7 cellular contexts compared by ENCODE assay signal in genomic region chr3:58116161-58116955, GRCh38.
A peak's percentile ranks its signal among the peaks of the same experiment; 100 is the strongest.
DNase-seq lines count a peak whose midpoint lies in the region; ATAC-seq and TF ChIP-seq lines count a peak whose summit lies in the region.

No MANE protein-coding gene starts in this region.

- peak; percentile 81 for DNase-seq in Jurkat, Clone E6-1 (ENCODE audit: low read depth, low spot score)
- DNase-seq in activated effector memory CD4-positive, alpha-beta T cell treated with Interleukin-2 at 50 U/mL for 16 hours, result peak; percentile 38
- peak; percentile 91 for DNase-seq in spleen
- no peak for DNase-seq in substantia nigra (lab: John Stamatoyannopoulos, UW)
- no peak for DNase-seq in NCI-H2196 treated with DMSO at 0.1 percent for 48 hours (lab: John Stamatoyannopoulos, UW; ENCODE audit: unreplicated experiment)
- no peak for DNase-seq in HT-29 (ENCODE audit: low spot score)

- peaks cover 38 to 69% (median 61%) of the 10 kb centered on the region in 6 donors for H3K4me1 ChIP-seq in spleen

- ATAC-seq in GM21423 (IDR thresholded peaks at IDR 0.05; ENCODE audit: unreplicated experiment), result peak; percentile 67

- no peak for TF ChIP-seq POLR2A in spleen (IDR thresholded peaks at IDR 0.05)

- H3K4me3 ChIP-seq in Jurkat, Clone E6-1 (ENCODE audit: low read length), result no peak overlapping the region
- no peak overlapping the region for H3K4me3 ChIP-seq in spleen

- no peak for TF ChIP-seq CTCF in spleen (IDR thresholded peaks at IDR 0.05 in 8 of 11, conservative IDR thresholded peaks at IDR 0.05 in 3 of 11)

- H3K27ac ChIP-seq in spleen (peak overlapping the region; percentile 15 to 81 (median 50)), substantia nigra (ENCODE audit: low read depth, low read length, poor library complexity, severe bottlenecking) (no peak overlapping the region)

- peaks cover 0 to 86% (median 32%) of the 10 kb centered on the region in 6 donors for H3K36me3 ChIP-seq in spleen

- no peaks in the 10 kb centered on the region for H3K27me3 ChIP-seq in spleen (replicated peaks in 1 of 7)

- intact Hi-C loops in spleen (cut with DNase I; ENCODE audit: low total_unique reads), result no loop called here

- 44 to 74% (median 72%) methylated on average over 9 to 12 of the region's 12 CpGs for WGBS in spleen, 5 donors

- no peaks in the 10 kb centered on the region for H3K9me3 ChIP-seq in spleen

Comparison
In these comparisons a context has a peak if more than half of its experiments do, and no peak if none do; other contexts are left out.
1. DNase-seq: peak in Jurkat, Clone E6-1 (single experiment), activated effector memory CD4-positive, alpha-beta T cell treated with Interleukin-2 at 50 U/mL for 16 hours (single experiment) and spleen (single experiment); none in substantia nigra (0 of 49), NCI-H2196 treated with DMSO at 0.1 percent for 48 hours (single experiment) and HT-29 (single experiment).